Comparison of ENCODE assay signal across 19 cellular contexts in the genomic region with DNA sequence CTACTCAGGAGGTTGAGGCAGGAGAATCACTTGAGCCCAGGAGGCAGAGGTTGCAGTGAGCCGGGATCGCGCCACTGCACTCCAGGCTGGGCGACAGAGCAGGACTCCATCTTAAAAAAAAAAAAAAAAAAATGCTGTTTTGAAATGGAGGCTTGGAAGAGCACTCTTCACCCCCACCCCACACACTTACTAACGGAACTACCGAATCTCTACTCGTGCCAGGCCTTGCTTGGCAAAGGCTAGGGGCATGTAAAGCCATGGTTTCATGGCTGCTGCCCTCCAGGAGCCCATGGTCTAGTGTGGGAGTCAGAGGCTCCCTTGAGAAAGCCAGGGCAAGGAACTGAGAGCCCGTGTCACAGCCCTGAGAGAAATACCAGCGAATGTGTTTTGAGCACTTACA. TPM values are rescaled to one million over a fixed set of nuclear protein-coding genes. Genes with fewer than 3 reads are reported as not detected.
DNase-seq lines count a peak whose midpoint lies in the region; ATAC-seq and TF ChIP-seq lines count a peak whose summit lies in the region.
"Had no signal": no experiment of that assay in that cellular context is flagged by ENCODE, and none has a peak within 500 bp of the region (broad histone marks: within the 10 kb centered on the region; RNA-seq: fewer than 3 reads in every experiment).

No MANE protein-coding gene starts in this region.

- POLR2A ChIA-PET in A673 (lab: Charles Lee; ENCODE audit: low non-redundant PET), result no interaction called here

- peak overlapping the region; percentile 55 for H3K14ac ChIP-seq in trophoblast cell (ENCODE audit: low read length)

- peak overlapping the region; percentile 84 for H4K91ac ChIP-seq in trophoblast cell (ENCODE audit: low read depth, low read length)

- H4K8ac ChIP-seq in trophoblast cell (ENCODE audit: low read depth, low read length), result peak overlapping the region; percentile 63

- no peak overlapping the region for H2AFZ ChIP-seq in trophoblast cell (ENCODE audit: insufficient read depth, low read length, poor library complexity)

- H3K27ac ChIP-seq in A673 (ENCODE audit: low read depth, low read length, poor library complexity, severe bottlenecking) (peak overlapping the region; percentile 85), cingulate gyrus (ENCODE audit: low read depth, low read length) (peak overlapping the region; percentile 79), trophoblast cell (ENCODE audit: low read depth, low read length) (no peak overlapping the region)

- peak overlapping the region; percentile 74 for H2BK120ac ChIP-seq in trophoblast cell (ENCODE audit: insufficient read depth, low read length, poor library complexity)

- peak overlapping the region; percentile 87 for H2BK12ac ChIP-seq in trophoblast cell (ENCODE audit: low read length)

- no peak for TF ChIP-seq POLR2A in NB4 (IDR thresholded peaks at IDR 0.05; ENCODE audit: extremely low read depth, insufficient read length)

- H2BK5ac ChIP-seq in trophoblast cell (ENCODE audit: low read depth, low read length, poor library complexity), result no peak overlapping the region

- CTCF ChIA-PET in A673 (lab: Charles Lee), result no interaction called here

- H3K9ac ChIP-seq in trophoblast cell (ENCODE audit: low read length), result no peak overlapping the region

- H3K27me3 ChIP-seq in A673 (replicated peaks; ENCODE audit: insufficient read depth, low read depth, low read length, poor library complexity) (no peaks in the 10 kb centered on the region), trophoblast cell (ENCODE audit: insufficient read depth, low read length) (no peaks in the 10 kb centered on the region)

- peak overlapping the region; percentile 35 for H3K4ac ChIP-seq in trophoblast cell (ENCODE audit: low read depth, low read length)

- H3K4me2 ChIP-seq in trophoblast cell (ENCODE audit: low read length), result no peak overlapping the region

- no peak overlapping the region for H3K18ac ChIP-seq in trophoblast cell (ENCODE audit: low read length)

- H2AK5ac ChIP-seq in trophoblast cell (ENCODE audit: low read length), result peak overlapping the region; percentile 70

- H4K12ac ChIP-seq in trophoblast cell (ENCODE audit: low read depth, low read length), result no peak overlapping the region

- H3K9me3 ChIP-seq in A673 (ENCODE audit: low read depth, low read length, poor library complexity, severe bottlenecking) (no peaks in the 10 kb centered on the region), trophoblast cell (ENCODE audit: insufficient read depth, low read depth, low read length) (no peaks in the 10 kb centered on the region)

- no peak overlapping the region for H3K23ac ChIP-seq in trophoblast cell (ENCODE audit: low read length)

- H3K4me3 ChIP-seq in A673 (ENCODE audit: low read depth, low read length, poor library complexity, severe bottlenecking) (no peak overlapping the region), NB4 (ENCODE audit: low read depth, low read length) (no peak overlapping the region), trophoblast cell (ENCODE audit: low read depth, low read length) (no peak overlapping the region)

- no peak for DNase-seq in A673 (ENCODE audit: low spot score)
- peak; percentile 12 for DNase-seq in NB4 (ENCODE audit: low read depth)
- no peak for DNase-seq in trophoblast cell
- no peak for DNase-seq in HPDE6-E6E7 (ENCODE audit: extremely low spot score)
- DNase-seq in NCI-H1105 treated with DMSO at 0.1 percent for 48 hours (lab: John Stamatoyannopoulos, UW), result no peak
- no peak for DNase-seq in iPS-NIHi11 (ENCODE audit: low spot score)
- DNase-seq: activated CD4-positive, alpha-beta T cell treated with anti-CD3 and anti-CD28 coated beads for 48 hours; activated T-cell treated with anti-CD3 and anti-CD28 coated beads, Interleukin-2, amount 50 U/mL, for 24 hours; amygdala; effector CD8-positive, alpha-beta T cell; GDM1; GOT3; NCI-H1417 treated with DMSO at 0.1 percent for 48 hours; NCI-H510A treated with DMSO at 0.1 percent for 48 hours; PC-3; T-helper 17 cell had no signal

- peaks cover 26% of the 10 kb centered on the region for H3K36me3 ChIP-seq in A673 (ENCODE audit: insufficient read depth, low read length, poor library complexity, severe bottlenecking)
- peaks cover 26 to 31% of the 10 kb centered on the region in 2 experiments for H3K36me3 ChIP-seq in trophoblast cell (ENCODE audit: control insufficient read depth in 1 of 2, insufficient read depth in 2 of 2, low read length in 2 of 2)

- no peak for TF ChIP-seq CTCF in A673 (conservative IDR thresholded peaks at IDR 0.05; ENCODE audit: low read depth, low read length)
- TF ChIP-seq CTCF in NB4 (IDR thresholded peaks at IDR 0.05; ENCODE audit: low read depth, low read length), result no peak

- intact Hi-C loops in A673 (cut with micrococcal nuclease; ENCODE audit: unreplicated experiment), result loop anchor here (5.0 kb wide), 1 partner anchor 33 kb away; the partner anchor contains the start of gene PCDHGC3

- peaks cover 18% of the 10 kb centered on the region for H3K79me2 ChIP-seq in trophoblast cell (ENCODE audit: control insufficient read depth, insufficient read depth, low read length, poor library complexity)

- BruUV-seq in A673 (replicated peaks; lab: Mats Ljungman, UMichigan), result no TSS peak

- no CpG with 5 or more reads among the region's 9 CpGs for WGBS in trophoblast cell (ENCODE audit: extremely low coverage, insufficient coverage, insufficient read length)

- H3K4me1 ChIP-seq in A673 (ENCODE audit: insufficient read depth, low read length, poor library complexity, severe bottlenecking) (peaks cover 58% of the 10 kb centered on the region), trophoblast cell (ENCODE audit: control insufficient read depth in 1 of 2, insufficient read depth in 2 of 2, low read length in 2 of 2) (peaks cover 54 to 58% of the 10 kb centered on the region in 2 experiments)

- no peak for ATAC-seq in HG03039 (IDR thresholded peaks at IDR 0.05; ENCODE audit: unreplicated experiment)
- ATAC-seq: T-helper 17 cell had no signal

- H3K79me1 ChIP-seq in trophoblast cell (ENCODE audit: low read length), result peaks cover 65% of the 10 kb centered on the region

RNA-seq across cellular contexts. Expression of gene PCDHGC5, which starts 21.3 kb away (rescaled TPM):
- 3.4 and 3.6 TPM in 2 replicates for total RNA-seq in A673 (2021)
- polyA plus RNA-seq in trophoblast cell (2013), result 0.85 and 0.88 TPM in 2 replicates
- total RNA-seq: HepG2, T-helper 17 cell had no signal

RNA-seq across cellular contexts. Expression of gene PCDHGC4, which starts 25.3 kb away (rescaled TPM):
- total RNA-seq in A673 (2021), result 3.6 and 3.8 TPM in 2 replicates
- 2.5 and 3.3 TPM in 2 replicates for polyA plus RNA-seq in trophoblast cell (2013)
- total RNA-seq: T-helper 17 cell had no signal
- polyA plus RNA-seq: HepG2 had no signal

RNA-seq across cellular contexts. Expression of gene PCDHGC3, which starts 34.4 kb away (rescaled TPM):
- total RNA-seq in A673 (2021), result 103 and 112 TPM in 2 replicates
- 129 and 131 TPM in 2 replicates for polyA plus RNA-seq in trophoblast cell (2013)
- total RNA-seq: T-helper 17 cell had no signal
